ENCODE assay signal across 9 cellular contexts in the genomic region with DNA sequence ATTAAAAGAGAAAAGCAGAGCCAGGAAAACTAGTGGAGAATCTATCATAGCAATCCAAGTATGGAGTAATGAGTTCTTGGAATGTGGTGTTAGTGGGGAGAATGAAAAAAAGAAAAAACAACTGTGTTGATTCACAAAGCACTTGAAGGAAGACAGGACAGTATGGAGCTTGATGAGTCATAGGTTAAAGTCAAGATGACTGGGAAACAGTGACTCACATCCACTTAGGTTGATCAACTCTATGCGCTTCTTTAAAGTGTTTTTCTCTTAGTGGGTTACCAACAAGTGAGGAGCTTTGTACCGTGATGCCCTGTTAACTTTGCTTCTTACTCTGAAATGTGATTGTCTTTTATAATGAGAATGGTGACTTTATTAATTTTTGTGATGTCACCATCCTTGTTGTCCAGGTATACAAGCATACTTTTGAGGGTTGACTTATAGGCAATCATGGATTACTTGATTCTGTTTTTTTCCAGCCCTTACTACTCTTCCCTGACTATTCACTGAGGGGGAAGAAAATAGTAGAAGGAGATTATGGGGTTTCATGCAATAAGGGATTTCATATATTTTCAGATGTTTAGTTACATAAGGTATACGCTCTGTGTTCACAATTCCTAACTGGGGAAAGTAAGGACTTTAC. TPM values are rescaled to one million over a fixed set of nuclear protein-coding genes. Genes with fewer than 3 reads are reported as not detected.
DNase-seq lines count a peak whose midpoint lies in the region; ATAC-seq, FAIRE-seq and TF ChIP-seq lines count a peak whose summit lies in the region.
"Had no signal": no experiment of that assay in that cellular context is flagged by ENCODE, and none has a peak within 500 bp of the region (broad histone marks: within the 10 kb centered on the region; RNA-seq: fewer than 3 reads in every experiment).

No MANE protein-coding gene starts in this region.

- 53 to 66% (median 58%) methylated on average over 3 of the region's 3 CpGs for WGBS in small intestine, 3 donors
- 79% methylated on average over 3 of the region's 3 CpGs for WGBS in suprapubic skin

- CTCF ChIA-PET in BJ (lab: Yijun Ruan, JAX), result no interaction called here

- H3K4me1 ChIP-seq in small intestine (ENCODE audit: control insufficient read depth in 2 of 2, insufficient read depth in 1 of 2, low read depth in 1 of 2, low read length in 1 of 2) (no peaks in the 10 kb centered on the region), suprapubic skin (no peaks in the 10 kb centered on the region)

- H3K27me3 ChIP-seq in BJ (ENCODE audit: control insufficient read depth, insufficient read depth, low read length), result no peaks in the 10 kb centered on the region
- no peaks in the 10 kb centered on the region for H3K27me3 ChIP-seq in small intestine (ENCODE audit: control insufficient read depth in 2 of 2, insufficient read depth in 2 of 2, low read length in 2 of 2)
- no peaks in the 10 kb centered on the region for H3K27me3 ChIP-seq in suprapubic skin
- H3K27me3 ChIP-seq: heart right ventricle had no signal

- no peak for TF ChIP-seq POLR2A in suprapubic skin (IDR thresholded peaks at IDR 0.05)
- TF ChIP-seq POLR2A in GM18505 (IDR thresholded peaks at IDR 0.05; ENCODE audit: borderline replicate concordance, extremely low read depth, insufficient read depth, insufficient read length), result no peak

- no peak overlapping the region for H3K27ac ChIP-seq in small intestine (ENCODE audit: low read depth in 1 of 2, low read length in 1 of 2)
- no peak overlapping the region for H3K27ac ChIP-seq in suprapubic skin
- H3K27ac ChIP-seq: heart right ventricle had no signal

- no peak for FAIRE-seq in small intestine (lab: Jason Lieb, UNC)

- DNase-seq in BJ (ENCODE audit: low read depth) (peak; percentile 92), NCI-H446 treated with DMSO at 0.1 percent for 48 hours (lab: John Stamatoyannopoulos, UW) (peak; percentile 2), dermis blood vessel endothelial cell (peak; percentile 86), small intestine (peak; percentile 48), retina (no peak), suprapubic skin (ENCODE audit: low spot score in 2 of 2) (no peak)
- DNase-seq: heart right ventricle had no signal

- no peak overlapping the region for H3K4me3 ChIP-seq in BJ (ENCODE audit: low read depth, low read length)
- no peak overlapping the region for H3K4me3 ChIP-seq in small intestine (ENCODE audit: low read depth in 1 of 2, low read length in 2 of 2)
- no peak overlapping the region for H3K4me3 ChIP-seq in suprapubic skin
- H3K4me3 ChIP-seq: heart right ventricle had no signal

- POLR2A ChIA-PET in BJ (lab: Charles Lee), result no interaction called here

- H3K9me3 ChIP-seq in small intestine (ENCODE audit: control insufficient read depth, low read depth) (no peaks in the 10 kb centered on the region), suprapubic skin (no peaks in the 10 kb centered on the region)

- no peak for TF ChIP-seq EP300 in suprapubic skin (IDR thresholded peaks at IDR 0.05)

- ATAC-seq in GM21529 (IDR thresholded peaks at IDR 0.05; ENCODE audit: unreplicated experiment) (peak; percentile 78), GM18505 (IDR thresholded peaks at IDR 0.05; ENCODE audit: unreplicated experiment) (no peak)

- H3K36me3 ChIP-seq in BJ (ENCODE audit: control insufficient read depth, insufficient read depth, low read length) (no peaks in the 10 kb centered on the region), small intestine (ENCODE audit: control insufficient read depth in 2 of 2, insufficient read depth in 2 of 2, low read length in 2 of 2) (no peaks in the 10 kb centered on the region), suprapubic skin (no peaks in the 10 kb centered on the region)
- H3K36me3 ChIP-seq: heart right ventricle had no signal

- TF ChIP-seq CTCF in BJ (IDR thresholded peaks at IDR 0.05; ENCODE audit: insufficient read depth, low read depth, low read length) (no peak), suprapubic skin (IDR thresholded peaks at IDR 0.05) (no peak)

RNA-seq across cellular contexts. Expression of gene MDFIC, which starts 32.1 kb away (rescaled TPM):
- polyA plus RNA-seq in BJ (2011; rRNA removed) (30.5 and 49.5 TPM in 2 replicates), small intestine (1 to 10 TPM in 2 of 3 donors, under 1 TPM in 1; 0.67 to 5.1 (median 4.7) TPM)
- polyA minus RNA-seq in BJ (2011; rRNA and poly(A)+ RNA removed), result 36.8 and 41.3 TPM in 2 replicates
- total RNA-seq in dermis blood vessel endothelial cell (69.1 and 78.2 TPM in 2 replicates), suprapubic skin (10 to 100 TPM; 15.7 to 37.8 (median 28.1) TPM)

Comparison
In these comparisons a context has a peak if more than half of its experiments do, and no peak if none do; other contexts are left out.
1. DNase-seq: peak in BJ (single experiment), NCI-H446 treated with DMSO at 0.1 percent for 48 hours (single experiment), dermis blood vessel endothelial cell (single experiment) and small intestine (single experiment); none in retina (single experiment) and suprapubic skin (0 of 2).